Comparison of ENCODE assay signal across 15 cellular contexts in the genomic region with DNA sequence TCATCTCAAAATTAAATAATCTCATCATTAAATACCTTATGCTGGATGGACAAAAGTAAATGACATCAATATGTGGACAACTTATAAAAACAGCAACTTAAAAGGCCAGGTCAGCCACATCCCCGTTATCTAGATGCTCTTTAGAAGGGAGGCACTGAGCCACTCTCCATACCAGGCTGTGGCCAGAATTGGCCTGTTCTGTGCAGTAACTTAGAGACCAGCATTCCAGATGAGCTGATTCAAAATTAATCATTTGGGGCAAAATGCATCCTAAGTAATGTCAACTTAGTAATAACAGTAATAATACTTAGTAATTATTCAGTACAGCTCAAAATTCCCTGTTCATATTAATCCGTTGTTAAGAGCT.
DNase-seq lines count a peak whose midpoint lies in the region; ATAC-seq, FAIRE-seq and TF ChIP-seq lines count a peak whose summit lies in the region.
"Had no signal": no experiment of that assay in that cellular context is flagged by ENCODE, and none has a peak within 500 bp of the region (broad histone marks: within the 10 kb centered on the region; RNA-seq: fewer than 3 reads in every experiment).

No MANE protein-coding gene starts in this region.

- H2AFZ ChIP-seq in GM23248: 0 out of 2 replicates have a peak overlapping the region, but pooled peaks have one; percentile 12

- no peaks in the 10 kb centered on the region for H3K79me2 ChIP-seq in GM23248 (ENCODE audit: insufficient read depth)

- H3K4me3 ChIP-seq in GM23248 (peak overlapping the region; percentile 41), RWPE2 (ENCODE audit: severe bottlenecking) (no peak overlapping the region), foreskin fibroblast (ENCODE audit: low read depth in 1 of 2, low read length in 2 of 2) (no peak overlapping the region), colonic mucosa (no peak overlapping the region)

- H3K9me2 ChIP-seq in GM23248 (ENCODE audit: insufficient read depth): no peaks in the 10 kb centered on the region

- peak; percentile 82 for DNase-seq in GM23248
- no peak for DNase-seq in RWPE2 (ENCODE audit: low spot score)
- DNase-seq in foreskin fibroblast: peak; percentile 1 to 5
- DNase-seq in colonic mucosa: no peak
- no peak for DNase-seq in NCI-H1436 (lab: John Stamatoyannopoulos, UW)
- DNase-seq in D721Med (ENCODE audit: insufficient read length, low spot score): no peak
- DNase-seq: CD8-positive, alpha-beta T cell; DMS79; NCI-H2029; NCI-H2171; NCI-H446; NCI-H69; RPMI8226 had no signal

- FAIRE-seq in D721Med (lab: Jason Lieb, UNC): no peak

- peaks cover 18% of the 10 kb centered on the region for H3K4me1 ChIP-seq in GM23248 (ENCODE audit: insufficient read depth)
- peaks cover 3% of the 10 kb centered on the region for H3K4me1 ChIP-seq in RWPE2 (ENCODE audit: insufficient read depth, poor library complexity, severe bottlenecking)
- no peaks in the 10 kb centered on the region for H3K4me1 ChIP-seq in colonic mucosa

- H3K4me2 ChIP-seq in GM23248 (ENCODE audit: unreplicated experiment): peak overlapping the region; percentile 74

- no peaks in the 10 kb centered on the region for H3K9me3 ChIP-seq in GM23248 (ENCODE audit: low read depth)
- no peaks in the 10 kb centered on the region for H3K9me3 ChIP-seq in RWPE2 (ENCODE audit: severe bottlenecking)
- no peaks in the 10 kb centered on the region for H3K9me3 ChIP-seq in colonic mucosa

- peaks cover 20% of the 10 kb centered on the region for H3F3A ChIP-seq in GM23248 (ENCODE audit: insufficient read depth)

- intact Hi-C loops in colonic mucosa (cut with DNase I): no loop called here

- ATAC-seq in RWPE2 (ENCODE audit: low read depth) (0 out of 3 replicates have a peak, but pooled peaks have one; percentile 27), HG02973 (IDR thresholded peaks at IDR 0.05; ENCODE audit: unreplicated experiment) (no peak)
- ATAC-seq: CD8-positive, alpha-beta T cell; HCT116 had no signal

- peak overlapping the region; percentile 74 for H3K27ac ChIP-seq in GM23248
- no peak overlapping the region for H3K27ac ChIP-seq in RWPE2 (ENCODE audit: poor library complexity, severe bottlenecking)
- H3K27ac ChIP-seq in colonic mucosa: no peak overlapping the region

- TF ChIP-seq CTCF in RWPE2 (IDR thresholded peaks at IDR 0.05; ENCODE audit: poor library complexity, severe bottlenecking) (no peak), foreskin fibroblast (IDR thresholded peaks at IDR 0.05; ENCODE audit: low read depth, low read length) (no peak), colonic mucosa (IDR thresholded peaks at IDR 0.05) (no peak), D721Med (IDR thresholded peaks at IDR 0.05; ENCODE audit: insufficient read depth, missing control alignments) (no peak)

- H3K36me3 ChIP-seq in GM23248 (ENCODE audit: low read depth) (no peaks in the 10 kb centered on the region), RWPE2 (ENCODE audit: low read depth) (no peaks in the 10 kb centered on the region), colonic mucosa (no peaks in the 10 kb centered on the region)

- in situ Hi-C loops in GM23248 (cut with MboI): no loop called here

- H3K9ac ChIP-seq in GM23248 (peak overlapping the region; percentile 34), colonic mucosa (ENCODE audit: low read depth in 2 of 2, low read length in 2 of 2) (no peak overlapping the region)

- 6 to 7% methylated on average over 2 of the region's 2 CpGs for WGBS in GM23248 (ENCODE audit: low coverage in 1 of 2, low lambda C conversion rate in 2 of 2, missing lambda C conversion rate in 2 of 2), 2 experiments

- H4K20me1 ChIP-seq in GM23248 (ENCODE audit: insufficient read depth): no peaks in the 10 kb centered on the region

- H3K27me3 ChIP-seq in GM23248 (replicated peaks; ENCODE audit: insufficient read depth) (no peaks in the 10 kb centered on the region), RWPE2 (ENCODE audit: insufficient read depth, poor library complexity, severe bottlenecking) (no peaks in the 10 kb centered on the region), colonic mucosa (no peaks in the 10 kb centered on the region)

Comparison
In these comparisons a context has a peak if more than half of its experiments do, and no peak if none do; other contexts are left out.
1. DNase-seq: peak in GM23248 (single experiment) and foreskin fibroblast (2 of 2); none in RWPE2 (single experiment), colonic mucosa (single experiment), NCI-H1436 (single experiment) and D721Med (single experiment).